Comparison of ENCODE assay signal across 17 cellular contexts in the genomic region with DNA sequence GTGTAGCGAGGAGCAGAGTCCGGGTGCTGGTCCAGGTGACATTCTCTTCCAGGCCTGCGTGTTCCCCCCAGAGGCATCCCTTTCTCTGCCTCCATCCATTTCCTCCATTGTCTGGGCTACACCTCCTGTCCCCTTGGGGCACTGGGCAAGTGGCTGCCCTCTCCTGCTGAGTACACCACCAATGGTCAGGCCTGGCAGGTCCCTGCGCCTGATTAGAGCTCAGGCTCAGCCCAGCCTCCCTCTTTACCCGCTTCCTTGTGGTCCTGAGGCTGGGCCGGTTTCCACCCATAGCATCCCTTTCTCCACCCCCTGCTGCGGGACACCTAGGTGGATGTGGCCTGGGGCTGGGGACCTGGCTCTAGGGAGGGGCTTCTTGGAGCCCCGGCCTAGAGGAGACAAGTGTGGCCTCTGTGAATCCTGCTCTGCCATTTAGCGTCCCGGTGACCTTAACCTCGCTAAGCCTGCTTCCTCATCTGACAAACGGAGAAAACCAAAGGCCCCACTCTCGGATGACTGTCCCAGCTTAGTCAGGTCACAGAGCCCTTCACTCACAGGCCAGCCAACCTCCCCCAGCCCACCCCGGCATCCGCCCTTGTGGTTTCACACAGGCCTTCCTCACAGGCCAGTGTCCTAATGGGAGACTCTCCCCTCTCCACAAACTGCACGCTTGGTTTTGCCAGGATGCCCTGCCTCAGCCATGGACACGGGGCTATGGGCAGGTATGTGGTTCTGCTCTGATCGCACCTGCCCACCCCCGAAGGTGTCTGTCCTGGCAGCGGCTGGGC. TPM values are rescaled to one million over a fixed set of nuclear protein-coding genes. Genes with fewer than 3 reads are reported as not detected.
A peak's percentile ranks its signal among the peaks of the same experiment; 100 is the strongest.
DNase-seq lines count a peak whose midpoint lies in the region; ATAC-seq and TF ChIP-seq lines count a peak whose summit lies in the region.
"Had no signal": no experiment of that assay in that cellular context is flagged by ENCODE, and none has a peak within 500 bp of the region (broad histone marks: within the 10 kb centered on the region; RNA-seq: fewer than 3 reads in every experiment).

No MANE protein-coding gene starts in this region.

- no peak for TF ChIP-seq POLR2A in HCT116 (IDR thresholded peaks at IDR 0.05; ENCODE audit: borderline replicate concordance, extremely low read depth, insufficient read depth, insufficient read length)

- H3K9me2 ChIP-seq in HCT116 (ENCODE audit: insufficient read depth) = no peaks in the 10 kb centered on the region

- H3K9me3 ChIP-seq in BLaER1 treated with 17β-estradiol and CSF1 and Interleukin-3, amounts not matched to agents 10 nM and 100 nM (replicated peaks in 1 of 11) = no peaks in the 10 kb centered on the region
- no peaks in the 10 kb centered on the region for H3K9me3 ChIP-seq in HCT116 (ENCODE audit: control insufficient read depth in 1 of 2, insufficient read depth in 1 of 2, low read depth in 1 of 2, low read length in 2 of 2)
- no peaks in the 10 kb centered on the region for H3K9me3 ChIP-seq in osteoblast (ENCODE audit: low read depth, low read length)
- H3K9me3 ChIP-seq: esophagus muscularis mucosa had no signal

- peak overlapping the region; percentile 68 to 89 (median 84) for H3K4me2 ChIP-seq in BLaER1 treated with 17β-estradiol and CSF1 and Interleukin-3, amounts not matched to agents 10 nM and 100 nM
- H3K4me2 ChIP-seq in HCT116 (ENCODE audit: low read length) (no peak overlapping the region), osteoblast (ENCODE audit: insufficient read depth, low read length) (no peak overlapping the region)

- intact Hi-C loops in HCT116 (cut with micrococcal nuclease) = no loop called here

- ATAC-seq in HCT116 (peak; percentile 16), HG03521 (IDR thresholded peaks at IDR 0.05; ENCODE audit: unreplicated experiment) (no peak)
- ATAC-seq in activated T-helper 17 cell treated with anti-CD3 and anti-CD28 coated beads, Interleukin-2, amount 50 U/mL, for 72 hours (replicated peaks) = no peak

- peaks cover 15% of the 10 kb centered on the region for H3K36me3 Mint-ChIP-seq in activated T-helper 17 cell treated with anti-CD3 and anti-CD28 coated beads, Interleukin-2, amount 50 U/mL, for 72 hours (ENCODE audit: low read depth)

- RAD21 ChIA-PET in HCT116 (lab: Charles Lee; ENCODE audit: low non-redundant PET in 1 of 2, low total read pairs in 2 of 2, uncharacterized antibody in 2 of 2, unreplicated experiment in 2 of 2) = no interaction called here

- no peak overlapping the region for H2AFZ ChIP-seq in HCT116 (ENCODE audit: low read depth, low read length, poor library complexity, severe bottlenecking)
- H2AFZ ChIP-seq in osteoblast (ENCODE audit: low read length) = no peak overlapping the region

- H3K79me2 ChIP-seq in HCT116 (ENCODE audit: insufficient read depth, low read length) (no peaks in the 10 kb centered on the region), osteoblast (ENCODE audit: insufficient read depth, low read length) (no peaks in the 10 kb centered on the region)

- H3K9ac ChIP-seq in BLaER1 treated with 17β-estradiol and CSF1 and Interleukin-3, amounts not matched to agents 10 nM and 100 nM = peak overlapping the region; percentile 43 to 76 (median 62)
- H3K9ac ChIP-seq in HCT116 (ENCODE audit: low read length) = no peak overlapping the region

- no peaks in the 10 kb centered on the region for H3K9me3 Mint-ChIP-seq in activated T-helper 17 cell treated with anti-CD3 and anti-CD28 coated beads, Interleukin-2, amount 50 U/mL, for 72 hours
- H3K9me3 Mint-ChIP-seq: CD4-positive, alpha-beta memory T cell had no signal

- CTCF ChIA-PET in HCT116 (lab: Charles Lee) = no interaction called here

- peaks cover 21 to 65% (median 49%) of the 10 kb centered on the region in 11 experiments for H3K36me3 ChIP-seq in BLaER1 treated with 17β-estradiol and CSF1 and Interleukin-3, amounts not matched to agents 10 nM and 100 nM
- no peaks in the 10 kb centered on the region; a peak in 1 of 4 replicates for H3K36me3 ChIP-seq in HCT116 (ENCODE audit: control insufficient read depth in 1 of 2, insufficient read depth in 2 of 2, low read length in 2 of 2)
- H3K36me3 ChIP-seq in osteoblast (ENCODE audit: insufficient read depth, low read length) = peaks cover 11% of the 10 kb centered on the region

- H3K4me1 Mint-ChIP-seq in activated T-helper 17 cell treated with anti-CD3 and anti-CD28 coated beads, Interleukin-2, amount 50 U/mL, for 72 hours = no peaks in the 10 kb centered on the region
- H3K4me1 Mint-ChIP-seq: CD4-positive, alpha-beta memory T cell had no signal

- POLR2A ChIA-PET in HCT116 (lab: Charles Lee) = no interaction called here

- peaks cover 0 to 8% (median 0%) of the 10 kb centered on the region in 11 experiments; a peak in 3 of 22 replicates for H4K20me1 ChIP-seq in BLaER1 treated with 17β-estradiol and CSF1 and Interleukin-3, amounts not matched to agents 10 nM and 100 nM
- H4K20me1 ChIP-seq in HCT116 (ENCODE audit: insufficient read depth) = no peaks in the 10 kb centered on the region
- H4K20me1 ChIP-seq in osteoblast (ENCODE audit: insufficient read depth, low read length) = no peaks in the 10 kb centered on the region

- peaks cover 25 to 35% (median 27%) of the 10 kb centered on the region in 10 experiments for H3K4me1 ChIP-seq in BLaER1 treated with 17β-estradiol and CSF1 and Interleukin-3, amounts not matched to agents 10 nM and 100 nM
- H3K4me1 ChIP-seq in HCT116 (ENCODE audit: control insufficient read depth in 1 of 2, insufficient read depth in 2 of 2, low read length in 2 of 2) (no peaks in the 10 kb centered on the region), osteoblast (ENCODE audit: insufficient read depth, low read length) (no peaks in the 10 kb centered on the region)

- no peak for DNase-seq in HCT116 (ENCODE audit: low read depth, low spot score)
- peak; percentile 72 for DNase-seq in osteoblast (ENCODE audit: insufficient read length, low spot score, missing footprints)
- DNase-seq in Ammon's horn (ENCODE audit: low spot score) = no peak
- DNase-seq in DMS 273 treated with DMSO at 0.1 percent for 48 hours (lab: John Stamatoyannopoulos, UW) = no peak
- DNase-seq in HuH-7 (ENCODE audit: low spot score) = no peak
- DNase-seq: activated gamma-delta T cell; aorta; effector CD8-positive, alpha-beta T cell; kidney; mammary epithelial cell; SHP77 had no signal

- H3K27ac ChIP-seq in BLaER1 treated with 17β-estradiol and CSF1 and Interleukin-3, amounts not matched to agents 10 nM and 100 nM = peak overlapping the region in 10 of 11 experiments; percentile 47 to 87 (median 68); a peak in 20 of 22 replicates
- H3K27ac ChIP-seq in HCT116 (ENCODE audit: low read depth, low read length) (no peak overlapping the region), osteoblast (ENCODE audit: low read depth, low read length) (no peak overlapping the region)
- H3K27ac ChIP-seq: esophagus muscularis mucosa, VCaP had no signal

- BruUV-seq in HCT116 (replicated peaks; lab: Mats Ljungman, UMichigan) = no TSS peak

- no peak overlapping the region for H3K4me3 Mint-ChIP-seq in activated T-helper 17 cell treated with anti-CD3 and anti-CD28 coated beads, Interleukin-2, amount 50 U/mL, for 72 hours
- H3K4me3 Mint-ChIP-seq: CD4-positive, alpha-beta memory T cell had no signal

- H3K27ac Mint-ChIP-seq in activated T-helper 17 cell treated with anti-CD3 and anti-CD28 coated beads, Interleukin-2, amount 50 U/mL, for 72 hours = peak overlapping the region; percentile 78

- no peaks in the 10 kb centered on the region for H3K27me3 ChIP-seq in BLaER1 treated with 17β-estradiol and CSF1 and Interleukin-3, amounts not matched to agents 10 nM and 100 nM
- no peaks in the 10 kb centered on the region for H3K27me3 ChIP-seq in HCT116 (ENCODE audit: insufficient read depth, low read length)
- no peaks in the 10 kb centered on the region for H3K27me3 ChIP-seq in osteoblast (ENCODE audit: insufficient read depth, low read length)
- H3K27me3 ChIP-seq: esophagus muscularis mucosa had no signal

- TF ChIP-seq RAD21 in HCT116 (IDR thresholded peaks at IDR 0.05; ENCODE audit: low read depth) = no peak

- H3K4me3 ChIP-seq in BLaER1 treated with 17β-estradiol and CSF1 and Interleukin-3, amounts not matched to agents 10 nM and 100 nM = no peak overlapping the region
- H3K4me3 ChIP-seq in HCT116 (replicated peaks in 1 of 2; ENCODE audit: low read depth in 1 of 2, low read length in 2 of 2) (no peak overlapping the region), osteoblast (ENCODE audit: insufficient read depth, low read length) (no peak overlapping the region)
- H3K4me3 ChIP-seq: esophagus muscularis mucosa had no signal

- TF ChIP-seq CTCF in HCT116 (IDR thresholded peaks at IDR 0.05 in 2 of 3, conservative IDR thresholded peaks at IDR 0.05 in 1 of 3; ENCODE audit: borderline replicate concordance in 1 of 3, insufficient read depth in 1 of 3, low read depth in 2 of 3, low read length in 2 of 3) = no peak
- TF ChIP-seq CTCF in osteoblast (IDR thresholded peaks at IDR 0.05; ENCODE audit: extremely low read depth, low read depth, low read length) = no peak

- H3K27me3 Mint-ChIP-seq in activated T-helper 17 cell treated with anti-CD3 and anti-CD28 coated beads, Interleukin-2, amount 50 U/mL, for 72 hours = no peaks in the 10 kb centered on the region
- H3K27me3 Mint-ChIP-seq: CD4-positive, alpha-beta memory T cell had no signal

TF ChIP-seq in HCT116, 20 proteins besides CTCF, POLR2A, EP300 and RAD21 (continues in another document):
- TF ChIP-seq ELF1 (IDR thresholded peaks at IDR 0.05; ENCODE audit: borderline replicate concordance, low read depth) = no peak
- no peak for TF ChIP-seq TCF7L2 (IDR thresholded peaks at IDR 0.05; ENCODE audit: borderline replicate concordance, extremely low read depth, insufficient read depth, insufficient read length)
- TF ChIP-seq EGR1 (IDR thresholded peaks at IDR 0.05; ENCODE audit: low read depth) = no peak
- TF ChIP-seq ZNF274 (IDR thresholded peaks at IDR 0.05; ENCODE audit: low read depth, low read length) = no peak
- TF ChIP-seq CEBPB (IDR thresholded peaks at IDR 0.05; ENCODE audit: low read depth) = no peak

RNA-seq across cellular contexts. Expression of a gene that starts 12.9 kb away (rescaled TPM):
- 17.4 TPM for total RNA-seq in HCT116 (2021; ENCODE audit: unreplicated experiment)
- 12.6 and 13.4 TPM in 2 replicates for polyA plus RNA-seq in HCT116 (2012)
- 10 to 100 TPM; 12.3 to 20.8 TPM for total RNA-seq in activated T-helper 17 cell treated with anti-CD3 and anti-CD28 coated beads, Interleukin-2, amount 50 U/mL, for 72 hours
- total RNA-seq in osteoblast = 10.3 and 10.5 TPM in 2 replicates

RNA-seq across cellular contexts. Expression of a gene that starts 16.8 kb away (rescaled TPM):
- 29.0 TPM for total RNA-seq in HCT116 (2021; ENCODE audit: unreplicated experiment)
- polyA plus RNA-seq in HCT116 (2012) = 29.3 and 32.2 TPM in 2 replicates
- 10 to 100 TPM; 19.8 to 21.8 TPM for total RNA-seq in activated T-helper 17 cell treated with anti-CD3 and anti-CD28 coated beads, Interleukin-2, amount 50 U/mL, for 72 hours
- 64.8 and 79.6 TPM in 2 replicates for total RNA-seq in osteoblast

RNA-seq across cellular contexts. Expression of a gene that starts 17.4 kb away (rescaled TPM):
- total RNA-seq in HCT116 (2021; ENCODE audit: unreplicated experiment) (177 TPM), osteoblast (64.8 and 73.5 TPM in 2 replicates)
- 168 and 172 TPM in 2 replicates for polyA plus RNA-seq in HCT116 (2012)
- 100 to 1,000 TPM in 1 of 2 donors, 10 to 100 TPM in 1; 77.9 to 131 TPM for total RNA-seq in activated T-helper 17 cell treated with anti-CD3 and anti-CD28 coated beads, Interleukin-2, amount 50 U/mL, for 72 hours

RNA-seq across cellular contexts. Expression of a gene that starts 57.4 kb away (rescaled TPM):
- total RNA-seq in HCT116 (2021; ENCODE audit: unreplicated experiment) (23.7 TPM), osteoblast (21.2 and 22.4 TPM in 2 replicates)
- polyA plus RNA-seq in HCT116 (2012) = 14.5 and 15.4 TPM in 2 replicates
- 10 to 100 TPM; 23.8 to 35.0 TPM for total RNA-seq in activated T-helper 17 cell treated with anti-CD3 and anti-CD28 coated beads, Interleukin-2, amount 50 U/mL, for 72 hours

Comparison
In these comparisons a context has a peak if more than half of its experiments do, and no peak if none do; other contexts are left out.
1. H3K27ac ChIP-seq: peak in BLaER1 treated with 17β-estradiol and CSF1 and Interleukin-3, amounts not matched to agents 10 nM and 100 nM (10 of 11); none in HCT116 (single experiment) and osteoblast (single experiment).
2. H3K4me2 ChIP-seq: peak in BLaER1 treated with 17β-estradiol and CSF1 and Interleukin-3, amounts not matched to agents 10 nM and 100 nM (11 of 11); none in HCT116 (single experiment) and osteoblast (single experiment).